ENCODE assay signal across 25 cellular contexts in the genomic region with DNA sequence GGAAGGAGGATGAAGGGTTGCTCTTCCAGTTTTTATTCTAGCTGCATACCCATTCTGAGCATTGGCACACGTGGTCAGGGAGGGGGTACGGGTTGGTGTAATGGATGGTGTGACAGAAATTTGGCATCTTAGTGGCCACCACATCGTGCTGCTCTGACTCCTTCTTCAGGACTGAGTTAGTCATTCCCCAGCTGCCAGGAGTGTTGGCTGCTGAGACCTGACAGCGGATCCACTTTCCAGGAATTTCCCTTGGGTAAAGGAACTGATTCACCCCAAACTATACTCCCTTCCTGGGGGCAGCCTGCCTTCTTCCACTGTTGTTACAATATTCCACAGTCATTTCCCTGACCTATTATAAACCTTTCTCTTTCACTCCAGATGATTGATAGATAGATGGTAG.
"Had no signal": no experiment of that assay in that cellular context is flagged by ENCODE, and none has a peak within 500 bp of the region (broad histone marks: within the 10 kb centered on the region; RNA-seq: fewer than 3 reads in every experiment).

No MANE protein-coding gene starts in this region.

- H2AFZ ChIP-seq: hepatocyte had no signal

- H3K27ac ChIP-seq: cardiac muscle cell, hepatocyte, thoracic aorta, upper lobe of left lung had no signal

- H3K4me2 ChIP-seq: hepatocyte had no signal

- H3K36me3 Mint-ChIP-seq: activated naive CD8-positive, alpha-beta T cell treated with anti-CD3 and anti-CD28 coated beads for 36 hours; immature natural killer cell; mesothelial cell of epicardium; natural killer cell; stimulated activated naive B cell treated with anti-CD40 and anti-IgM and Interleukin-4, amounts not matched to agents 10 μg/mL and 1 μg/mL and 100 μg/mL, for 72 hours had no signal

- H3K4me1 Mint-ChIP-seq: activated B cell treated with CpG ODN at 0.5 μM for 24 hours; activated CD4-positive, alpha-beta T cell treated with anti-CD3 and anti-CD28 coated beads for 36 hours; activated naive CD8-positive, alpha-beta T cell treated with anti-CD3 and anti-CD28 coated beads for 36 hours; immature natural killer cell; mesothelial cell of epicardium; natural killer cell; stimulated activated naive B cell treated with anti-CD40 and anti-IgM and Interleukin-4, amounts not matched to agents 10 μg/mL and 1 μg/mL and 100 μg/mL, for 72 hours had no signal

- ATAC-seq: activated CD4-positive, alpha-beta T cell treated with anti-CD3 and anti-CD28 coated beads for 36 hours; activated T-cell treated with anti-CD3 and anti-CD28 coated beads, Interleukin-2, amount 50 U/mL, for 4 hours; left ventricle myocardium superior; natural killer cell; stimulated activated naive B cell treated with anti-CD40 and anti-IgM and Interleukin-4, amounts not matched to agents 10 μg/mL and 1 μg/mL and 100 μg/mL, for 72 hours had no signal

- H3K4me3 Mint-ChIP-seq: activated B cell treated with CpG ODN at 0.5 μM for 24 hours; activated CD4-positive, alpha-beta T cell treated with anti-CD3 and anti-CD28 coated beads for 36 hours; activated naive CD8-positive, alpha-beta T cell treated with anti-CD3 and anti-CD28 coated beads for 36 hours; activated T-cell treated with anti-CD3 and anti-CD28 coated beads, Interleukin-2, amount 50 U/mL, for 4 hours; immature natural killer cell; mesothelial cell of epicardium; natural killer cell; stimulated activated naive B cell treated with anti-CD40 and anti-IgM and Interleukin-4, amounts not matched to agents 10 μg/mL and 1 μg/mL and 100 μg/mL, for 72 hours had no signal

- H3K79me2 ChIP-seq: hepatocyte had no signal

- H3K9me3 ChIP-seq: thoracic aorta, upper lobe of left lung had no signal

- H3K27me3 Mint-ChIP-seq: activated B cell treated with CpG ODN at 0.5 μM for 24 hours; activated CD4-positive, alpha-beta T cell treated with anti-CD3 and anti-CD28 coated beads for 36 hours; activated naive CD8-positive, alpha-beta T cell treated with anti-CD3 and anti-CD28 coated beads for 36 hours; progenitor cell of endocrine pancreas; stimulated activated naive B cell treated with anti-CD40 and anti-IgM and Interleukin-4, amounts not matched to agents 10 μg/mL and 1 μg/mL and 100 μg/mL, for 72 hours had no signal

- H3K4me3 ChIP-seq: cardiac muscle cell, hepatocyte, thoracic aorta, upper lobe of left lung had no signal

- H3K36me3 ChIP-seq: cardiac muscle cell, thoracic aorta, upper lobe of left lung had no signal

- H3K27me3 ChIP-seq: cardiac muscle cell, hepatocyte, upper lobe of left lung had no signal

- H3K27ac Mint-ChIP-seq: activated B cell treated with CpG ODN at 0.5 μM for 24 hours; activated CD4-positive, alpha-beta T cell treated with anti-CD3 and anti-CD28 coated beads for 36 hours; activated naive CD8-positive, alpha-beta T cell treated with anti-CD3 and anti-CD28 coated beads for 36 hours; immature natural killer cell; mesothelial cell of epicardium; natural killer cell; progenitor cell of endocrine pancreas; stimulated activated naive B cell treated with anti-CD40 and anti-IgM and Interleukin-4, amounts not matched to agents 10 μg/mL and 1 μg/mL and 100 μg/mL, for 72 hours had no signal

- H3K4me1 ChIP-seq: upper lobe of left lung had no signal

- DNase-seq: activated B cell treated with CpG ODN at 0.5 μM for 24 hours; activated CD4-positive, alpha-beta T cell treated with anti-CD3 and anti-CD28 coated beads for 36 hours; activated CD4-positive, alpha-beta T cell treated with anti-CD3 and anti-CD28 coated beads, Interleukin-2, amount 50 U/mL, for 4 hours; activated CD8-positive, alpha-beta memory T cell treated with anti-CD3 and anti-CD28 coated beads for 24 hours; activated CD8-positive, alpha-beta memory T cell treated with anti-CD3 and anti-CD28 coated beads, Interleukin-2, amount 50 U/mL, for 48 hours; activated naive CD4-positive, alpha-beta T cell treated with Interleukin-2 at 50 U/mL for 16 hours; activated naive CD8-positive, alpha-beta T cell treated with anti-CD3 and anti-CD28 coated beads for 36 hours; activated T-cell treated with anti-CD3 and anti-CD28 coated beads, Interleukin-2, amount 50 U/mL, for 4 hours; erythroblast; foreskin melanocyte; glutamatergic neuron; immature natural killer cell; left ventricle myocardium superior; mammary epithelial cell; natural killer cell; stimulated activated CD4-positive, alpha-beta T cell treated with anti-CD3 and anti-CD28 coated beads, Interleukin-2, amount 100 ng/mL, for 48 hours; stimulated activated CD8-positive, alpha-beta memory T cell treated with anti-CD3 and anti-CD28 coated beads, Interleukin-4, amount 100 ng/mL, for 48 hours; stimulated activated naive B cell treated with anti-CD40 and anti-IgM and Interleukin-4, amounts not matched to agents 10 μg/mL and 1 μg/mL and 100 μg/mL, for 72 hours; T-helper 9 cell; upper lobe of left lung had no signal
